In genomic region chr3:25151497-25151896, GRCh38 we compare ENCODE assay signal across 13 cellular contexts.
DNase-seq lines count a peak whose midpoint lies in the region; ATAC-seq, FAIRE-seq and TF ChIP-seq lines count a peak whose summit lies in the region.
"Had no signal": no experiment of that assay in that cellular context is flagged by ENCODE, and none has a peak within 500 bp of the region (broad histone marks: within the 10 kb centered on the region; RNA-seq: fewer than 3 reads in every experiment).

No MANE protein-coding gene starts in this region.

- 20% methylated on average over 8 of the region's 8 CpGs for WGBS in mammary epithelial cell (ENCODE audit: low coverage, missing lambda C conversion rate)
- WGBS in small intestine, 3 donors = 44 to 53% (median 45%) methylated on average over 8 of the region's 8 CpGs

- H3K4me2 ChIP-seq in mammary epithelial cell (ENCODE audit: insufficient read depth, low read depth, low read length) = peak overlapping the region; percentile 69

- H3K4me1 ChIP-seq in mammary epithelial cell (ENCODE audit: insufficient read depth, low read length) = peaks cover 9% of the 10 kb centered on the region
- H3K4me1 ChIP-seq in small intestine (ENCODE audit: control insufficient read depth in 2 of 2, insufficient read depth in 1 of 2, low read depth in 1 of 2, low read length in 1 of 2) = no peaks in the 10 kb centered on the region

- H3K9me3 ChIP-seq in mammary epithelial cell (replicated peaks; ENCODE audit: insufficient read depth, low read length) = no peaks in the 10 kb centered on the region
- H3K9me3 ChIP-seq in small intestine (ENCODE audit: control insufficient read depth, low read depth) = no peaks in the 10 kb centered on the region
- no peaks in the 10 kb centered on the region for H3K9me3 ChIP-seq in WERI-Rb-1 (ENCODE audit: severe bottlenecking)

- H3K27ac ChIP-seq in mammary epithelial cell (ENCODE audit: insufficient read depth, low read depth, low read length) (no peak overlapping the region), small intestine (ENCODE audit: low read depth in 1 of 2, low read length in 1 of 2) (no peak overlapping the region), WERI-Rb-1 (no peak overlapping the region)
- H3K27ac ChIP-seq: HL-60 had no signal

- peak overlapping the region in 1 of 3 experiments; percentile 14 for H3K4me3 ChIP-seq in mammary epithelial cell (replicated peaks in 1 of 3; ENCODE audit: insufficient read depth in 1 of 3, low read depth in 2 of 3, low read length in 3 of 3)
- no peak overlapping the region for H3K4me3 ChIP-seq in small intestine (ENCODE audit: low read depth in 1 of 2, low read length in 2 of 2)
- H3K4me3 ChIP-seq in WERI-Rb-1 (ENCODE audit: low read depth, low read length) = no peak overlapping the region

- intact Hi-C loops in mammary epithelial cell (cut with micrococcal nuclease) = no loop called here

- TF ChIP-seq CTCF in mammary epithelial cell (conservative IDR thresholded peaks at IDR 0.05 in 1 of 2, IDR thresholded peaks at IDR 0.05 in 1 of 2; ENCODE audit: extremely low read depth in 1 of 2, insufficient read depth in 1 of 2, low read depth in 1 of 2, low read length in 2 of 2) (no peak), WERI-Rb-1 (IDR thresholded peaks at IDR 0.05; ENCODE audit: low read depth, low read length) (no peak)

- BruUV-seq in mammary epithelial cell (replicated peaks; lab: Mats Ljungman, UMichigan) = no TSS peak

- H2AFZ ChIP-seq in mammary epithelial cell (ENCODE audit: low read depth, low read length) = peak overlapping the region; percentile 58

- no peak for FAIRE-seq in small intestine (lab: Jason Lieb, UNC)
- FAIRE-seq: colon had no signal

- in situ Hi-C loops in mammary epithelial cell (cut with MboI; ENCODE audit: low sequenced_read_pairs in 2 of 2) = no loop called here

- no peaks in the 10 kb centered on the region for H4K20me1 ChIP-seq in mammary epithelial cell (ENCODE audit: insufficient read depth, low read length)

- dilution Hi-C loops in mammary epithelial cell (cut with HindIII; ENCODE audit: low sequenced_read_pairs) = no loop called here

- H3K27me3 ChIP-seq in mammary epithelial cell (ENCODE audit: insufficient read depth, low read length) (no peaks in the 10 kb centered on the region), small intestine (ENCODE audit: control insufficient read depth in 2 of 2, insufficient read depth in 2 of 2, low read length in 2 of 2) (no peaks in the 10 kb centered on the region), WERI-Rb-1 (ENCODE audit: insufficient read depth, low read depth, severe bottlenecking) (no peaks in the 10 kb centered on the region)

- H3K9ac ChIP-seq in mammary epithelial cell (ENCODE audit: insufficient read depth, low read length) = no peak overlapping the region

- no peaks in the 10 kb centered on the region for H3K79me2 ChIP-seq in mammary epithelial cell (ENCODE audit: insufficient read depth, low read length)

- H3K36me3 ChIP-seq in mammary epithelial cell (ENCODE audit: insufficient read depth, low read length) = no peaks in the 10 kb centered on the region
- no peaks in the 10 kb centered on the region for H3K36me3 ChIP-seq in small intestine (ENCODE audit: control insufficient read depth in 2 of 2, insufficient read depth in 2 of 2, low read length in 2 of 2)
- H3K36me3 ChIP-seq in WERI-Rb-1 = no peaks in the 10 kb centered on the region

- ATAC-seq in HG03108 (IDR thresholded peaks at IDR 0.05; ENCODE audit: unreplicated experiment) (no peak), HG03469 (IDR thresholded peaks at IDR 0.05; ENCODE audit: unreplicated experiment) (no peak), HG03159 (IDR thresholded peaks at IDR 0.05; ENCODE audit: unreplicated experiment) (no peak)
- ATAC-seq: PC-3 had no signal

- DNase-seq in M059J (ENCODE audit: low read depth) = peak; percentile 39
- peak; percentile 18 for DNase-seq in mammary epithelial cell
- peak; percentile 24 for DNase-seq in left kidney (ENCODE audit: low read depth, low spot score)
- peak; percentile 22 for DNase-seq in small intestine
- DNase-seq in WERI-Rb-1 = no peak
- DNase-seq: activated CD4-positive, alpha-beta memory T cell treated with anti-CD3 and anti-CD28 coated beads, Interleukin-2, amount 10 ng/mL, durations not matched to agents 7 days and 5 days; activated gamma-delta T cell treated with Interleukin-2 at 50 U/mL for 16 hours; PC-3 had no signal

- CTCF ChIA-PET in mammary epithelial cell (lab: Charles Lee; ENCODE audit: low non-redundant PET) = no interaction called here
